Comparison of ENCODE assay signal across 1 cellular context in genomic region chr3:10682692-10683091, GRCh38.
A peak's percentile ranks its signal among the peaks of the same experiment; 100 is the strongest.
TF ChIP-seq lines count a peak whose summit lies in the region.

No MANE protein-coding gene starts in this region.

TF ChIP-seq in HepG2, 621 proteins besides CTCF, POLR2A, EP300 and RAD21 (continued from another document):
- TF ChIP-seq BCL3 (CRISPR knock-in tag; IDR thresholded peaks at IDR 0.05): no peak
- no peak for TF ChIP-seq ZFP36L2 (CRISPR knock-in tag; IDR thresholded peaks at IDR 0.05)
- TF ChIP-seq ZNF574 (CRISPR knock-in tag; IDR thresholded peaks at IDR 0.05): no peak
- TF ChIP-seq ZSCAN5A (CRISPR knock-in tag; IDR thresholded peaks at IDR 0.05; ENCODE audit: borderline replicate concordance): no peak
- no peak for TF ChIP-seq DZIP1 (CRISPR knock-in tag; IDR thresholded peaks at IDR 0.05)
- 0 out of 2 replicates have a peak, but pooled peaks have one; percentile 8 for TF ChIP-seq SOX5 (CRISPR knock-in tag; IDR thresholded peaks at IDR 0.05; ENCODE audit: borderline replicate concordance)
- TF ChIP-seq MAX (IDR thresholded peaks at IDR 0.05): 0 out of 2 replicates have a peak, but pooled peaks have one; percentile 33
- TF ChIP-seq MIER3 (CRISPR knock-in tag; IDR thresholded peaks at IDR 0.05; ENCODE audit: borderline replicate concordance): no peak
- TF ChIP-seq HBP1 (CRISPR knock-in tag; IDR thresholded peaks at IDR 0.05; ENCODE audit: low read depth): no peak
- TF ChIP-seq ZBED4 (CRISPR knock-in tag; IDR thresholded peaks at IDR 0.05; ENCODE audit: borderline replicate concordance): no peak
- TF ChIP-seq SNRNP70 (IDR thresholded peaks at IDR 0.05; ENCODE audit: low read depth, low read length): no peak
- no peak for TF ChIP-seq SAP130 (CRISPR knock-in tag; IDR thresholded peaks at IDR 0.05; ENCODE audit: low read depth)
- peak; percentile 66 for TF ChIP-seq HNF4A (CRISPR knock-in tag; IDR thresholded peaks at IDR 0.05)
- no peak for TF ChIP-seq ZNF329 (CRISPR knock-in tag; IDR thresholded peaks at IDR 0.05; ENCODE audit: low read depth)
- TF ChIP-seq SP1 (IDR thresholded peaks at IDR 0.05): no peak
- TF ChIP-seq SP1 (CRISPR knock-in tag; IDR thresholded peaks at IDR 0.05): no peak
- TF ChIP-seq NFIC (IDR thresholded peaks at IDR 0.05; ENCODE audit: low read length): no peak
- TF ChIP-seq HOMEZ (CRISPR knock-in tag; IDR thresholded peaks at IDR 0.05; ENCODE audit: low read depth): no peak
- TF ChIP-seq ZMAT3 (CRISPR knock-in tag; conservative IDR thresholded peaks at IDR 0.05): no peak
